Comparison of ENCODE assay signal across 13 cellular contexts in the genomic region with DNA sequence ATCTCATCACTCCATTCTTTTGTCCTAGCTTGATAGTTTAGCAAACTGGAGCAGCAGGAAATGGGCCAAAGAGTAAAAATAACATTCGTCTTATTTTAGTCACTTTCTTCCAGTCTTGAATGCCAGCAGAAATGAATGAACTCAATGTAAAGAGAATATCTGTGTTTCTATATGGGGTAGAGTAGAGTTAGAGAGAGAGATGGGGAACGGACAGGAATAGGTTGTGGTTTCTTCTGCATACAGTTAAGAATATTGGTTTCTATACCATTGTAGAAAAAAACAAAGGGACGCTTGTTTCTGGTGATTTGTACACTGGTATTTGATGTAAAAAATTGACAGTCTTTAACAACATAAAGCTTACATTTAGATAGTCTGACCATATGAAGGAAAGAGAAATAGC. TPM values are rescaled to one million over a fixed set of nuclear protein-coding genes. Genes with fewer than 3 reads are reported as not detected.
DNase-seq lines count a peak whose midpoint lies in the region; ATAC-seq, FAIRE-seq and TF ChIP-seq lines count a peak whose summit lies in the region.
"Had no signal": no experiment of that assay in that cellular context is flagged by ENCODE, and none has a peak within 500 bp of the region (broad histone marks: within the 10 kb centered on the region; RNA-seq: fewer than 3 reads in every experiment).

No MANE protein-coding gene starts in this region.

- DNase-seq in CD4-positive, CD25-positive, alpha-beta regulatory T cell: no peak
- no peak for DNase-seq in activated T-helper 1 cell treated with anti-CD3 and anti-CD28 coated beads, Interleukin-12 subunit alpha, Interleukin-12 subunit beta, Interleukin-2, Interleukin-4 antibody, amounts not matched to agents 30 ng/mL and 10 ng/mL and 1 ng/mL, durations not matched to agents 14 hours and 24 hours and 36 hours (ENCODE audit: low spot score)
- DNase-seq in urothelium cell line (ENCODE audit: low spot score) (no peak), pancreas (no peak), DMS 273 (lab: John Stamatoyannopoulos, UW; ENCODE audit: unreplicated experiment) (no peak)
- DNase-seq: GOT3, head of caudate nucleus, NCI-H1436 treated with DMSO at 0.1 percent for 48 hours had no signal

- peak overlapping the region; percentile 84 to 100 (median 89) for H3K27ac Mint-ChIP-seq in CD4-positive, CD25-positive, alpha-beta regulatory T cell
- peak overlapping the region; percentile 85 for H3K27ac Mint-ChIP-seq in activated T-helper 1 cell treated with anti-CD3 and anti-CD28 coated beads, Interleukin-12 subunit alpha, Interleukin-12 subunit beta, Interleukin-2, Interleukin-4 antibody, amounts not matched to agents 30 ng/mL and 10 ng/mL and 1 ng/mL, durations not matched to agents 14 hours and 24 hours and 36 hours

- H3K9me3 Mint-ChIP-seq in CD4-positive, CD25-positive, alpha-beta regulatory T cell: no peaks in the 10 kb centered on the region
- no peaks in the 10 kb centered on the region for H3K9me3 Mint-ChIP-seq in activated T-helper 1 cell treated with anti-CD3 and anti-CD28 coated beads, Interleukin-12 subunit alpha, Interleukin-12 subunit beta, Interleukin-2, Interleukin-4 antibody, amounts not matched to agents 30 ng/mL and 10 ng/mL and 1 ng/mL, durations not matched to agents 14 hours and 24 hours and 36 hours

- H3K27me3 Mint-ChIP-seq in CD4-positive, CD25-positive, alpha-beta regulatory T cell: no peaks in the 10 kb centered on the region
- no peaks in the 10 kb centered on the region for H3K27me3 Mint-ChIP-seq in activated T-helper 1 cell treated with anti-CD3 and anti-CD28 coated beads, Interleukin-12 subunit alpha, Interleukin-12 subunit beta, Interleukin-2, Interleukin-4 antibody, amounts not matched to agents 30 ng/mL and 10 ng/mL and 1 ng/mL, durations not matched to agents 14 hours and 24 hours and 36 hours (ENCODE audit: insufficient read depth)

- ATAC-seq in CD4-positive, CD25-positive, alpha-beta regulatory T cell (ENCODE audit: low read depth in 2 of 2): peak in 1 of 2 donors; percentile 17
- ATAC-seq in GM19023 (IDR thresholded peaks at IDR 0.05; ENCODE audit: unreplicated experiment) (peak; percentile 37), HG03060 (IDR thresholded peaks at IDR 0.05; ENCODE audit: low read depth, unreplicated experiment) (peak; percentile 57), GM19035 (IDR thresholded peaks at IDR 0.05; ENCODE audit: unreplicated experiment) (no peak), pancreas (no peak)

- peak overlapping the region; percentile 82 to 90 (median 86) for H3K4me3 Mint-ChIP-seq in CD4-positive, CD25-positive, alpha-beta regulatory T cell
- peak overlapping the region; percentile 73 for H3K4me3 Mint-ChIP-seq in activated T-helper 1 cell treated with anti-CD3 and anti-CD28 coated beads, Interleukin-12 subunit alpha, Interleukin-12 subunit beta, Interleukin-2, Interleukin-4 antibody, amounts not matched to agents 30 ng/mL and 10 ng/mL and 1 ng/mL, durations not matched to agents 14 hours and 24 hours and 36 hours

- peaks cover 64% of the 10 kb centered on the region for H3K4me1 ChIP-seq in CD4-positive, CD25-positive, alpha-beta regulatory T cell (ENCODE audit: control insufficient read depth, insufficient read depth, low read length, poor library complexity, severe bottlenecking)
- no peaks in the 10 kb centered on the region for H3K4me1 ChIP-seq in pancreas

- no peaks in the 10 kb centered on the region for H3K9me3 ChIP-seq in CD4-positive, CD25-positive, alpha-beta regulatory T cell (ENCODE audit: control insufficient read depth in 2 of 2, low read length in 2 of 2)
- H3K9me3 ChIP-seq in pancreas: no peaks in the 10 kb centered on the region

- no peaks in the 10 kb centered on the region for H3K27me3 ChIP-seq in CD4-positive, CD25-positive, alpha-beta regulatory T cell (ENCODE audit: control insufficient read depth, insufficient read depth, low read length)
- peaks cover 0 to 10% (median 2%) of the 10 kb centered on the region in 4 donors for H3K27me3 ChIP-seq in pancreas

- H3K36me3 ChIP-seq in CD4-positive, CD25-positive, alpha-beta regulatory T cell (ENCODE audit: control insufficient read depth, insufficient read depth, low read length): peaks cover 10% of the 10 kb centered on the region
- H3K36me3 ChIP-seq in pancreas: no peaks in the 10 kb centered on the region

- peaks cover 14 to 61% (median 40%) of the 10 kb centered on the region in 4 donors for H3K4me1 Mint-ChIP-seq in CD4-positive, CD25-positive, alpha-beta regulatory T cell
- peaks cover 82% of the 10 kb centered on the region for H3K4me1 Mint-ChIP-seq in activated T-helper 1 cell treated with anti-CD3 and anti-CD28 coated beads, Interleukin-12 subunit alpha, Interleukin-12 subunit beta, Interleukin-2, Interleukin-4 antibody, amounts not matched to agents 30 ng/mL and 10 ng/mL and 1 ng/mL, durations not matched to agents 14 hours and 24 hours and 36 hours (ENCODE audit: low read depth)

- WGBS in pancreas, 2 donors: 37 to 48% methylated on average over 3 of the region's 3 CpGs

- intact Hi-C loops in activated T-helper 1 cell treated with anti-CD3 and anti-CD28 coated beads, Interleukin-12 subunit alpha, Interleukin-12 subunit beta, Interleukin-2, Interleukin-4 antibody, amounts not matched to agents 30 ng/mL and 10 ng/mL and 1 ng/mL, durations not matched to agents 14 hours and 24 hours and 36 hours (cut with micrococcal nuclease): loop anchor here (1.0 to 10.0 kb wide), 3 partner anchors 8 to 1189 kb away; partner anchors contain the start of gene PGAM4
- intact Hi-C loops in pancreas (cut with DNase I): no loop called here

- FAIRE-seq in urothelium cell line (lab: Jason Lieb, UNC) (no peak), pancreas (lab: Jason Lieb, UNC) (no peak)

- TF ChIP-seq CTCF in pancreas (IDR thresholded peaks at IDR 0.05): no peak

- peak overlapping the region; percentile 84 for H3K27ac ChIP-seq in CD4-positive, CD25-positive, alpha-beta regulatory T cell (ENCODE audit: insufficient read depth, low read length, poor library complexity, severe bottlenecking)
- H3K27ac ChIP-seq in pancreas: no peak overlapping the region
- H3K27ac ChIP-seq: C4-2B had no signal

- H3K4me3 ChIP-seq in CD4-positive, CD25-positive, alpha-beta regulatory T cell (ENCODE audit: low read depth, low read length): peak overlapping the region; percentile 99
- H3K4me3 ChIP-seq in pancreas: no peak overlapping the region

- peaks cover 7% of the 10 kb centered on the region for H3K36me3 Mint-ChIP-seq in CD4-positive, CD25-positive, alpha-beta regulatory T cell
- H3K36me3 Mint-ChIP-seq in activated T-helper 1 cell treated with anti-CD3 and anti-CD28 coated beads, Interleukin-12 subunit alpha, Interleukin-12 subunit beta, Interleukin-2, Interleukin-4 antibody, amounts not matched to agents 30 ng/mL and 10 ng/mL and 1 ng/mL, durations not matched to agents 14 hours and 24 hours and 36 hours (ENCODE audit: low read depth): peaks cover 25% of the 10 kb centered on the region

RNA-seq across cellular contexts. Expression of gene GPR174, which starts 8.9 kb away (rescaled TPM):
- total RNA-seq in CD4-positive, CD25-positive, alpha-beta regulatory T cell: 58.3 TPM
- 10 to 100 TPM in 1 of 4 donors, 1 to 10 TPM in 3; 6.3 to 14.8 (median 7.6) TPM for polyA plus RNA-seq in CD4-positive, CD25-positive, alpha-beta regulatory T cell
- 16.1 and 18.3 TPM in 2 replicates for total RNA-seq in activated T-helper 1 cell treated with anti-CD3 and anti-CD28 coated beads, Interleukin-12 subunit alpha, Interleukin-12 subunit beta, Interleukin-2, Interleukin-4 antibody, amounts not matched to agents 30 ng/mL and 10 ng/mL and 1 ng/mL, durations not matched to agents 14 hours and 24 hours and 36 hours
- under 1 TPM in 5 of 6 donors, not detected in 1; 0.08 to 0.40 (median 0.17) TPM for total RNA-seq in pancreas
- under 1 TPM in 1 of 2 donors, not detected in 1; 0.02 TPM for polyA plus RNA-seq in pancreas
- total RNA-seq: lung microvascular endothelial cell had no signal

Comparison
In these comparisons a context has a peak if more than half of its experiments do, and no peak if none do; other contexts are left out.
1. ATAC-seq: peak in GM19023 (single experiment) and HG03060 (single experiment); none in GM19035 (single experiment) and pancreas (0 of 4).
2. RNA of gene GPR174, which starts 8.9 kb away (total RNA-seq): 58.3 TPM in CD4-positive, CD25-positive, alpha-beta regulatory T cell (single experiment) and 16.1 to 18.3 TPM in activated T-helper 1 cell treated with anti-CD3 and anti-CD28 coated beads, Interleukin-12 subunit alpha, Interleukin-12 subunit beta, Interleukin-2, Interleukin-4 antibody, amounts not matched to agents 30 ng/mL and 10 ng/mL and 1 ng/mL, durations not matched to agents 14 hours and 24 hours and 36 hours; 0.08 to 0.40 TPM in pancreas; every median in the first group is over 10 times any median in the second.